8 cellular contexts compared by ENCODE assay signal in the genomic region with DNA sequence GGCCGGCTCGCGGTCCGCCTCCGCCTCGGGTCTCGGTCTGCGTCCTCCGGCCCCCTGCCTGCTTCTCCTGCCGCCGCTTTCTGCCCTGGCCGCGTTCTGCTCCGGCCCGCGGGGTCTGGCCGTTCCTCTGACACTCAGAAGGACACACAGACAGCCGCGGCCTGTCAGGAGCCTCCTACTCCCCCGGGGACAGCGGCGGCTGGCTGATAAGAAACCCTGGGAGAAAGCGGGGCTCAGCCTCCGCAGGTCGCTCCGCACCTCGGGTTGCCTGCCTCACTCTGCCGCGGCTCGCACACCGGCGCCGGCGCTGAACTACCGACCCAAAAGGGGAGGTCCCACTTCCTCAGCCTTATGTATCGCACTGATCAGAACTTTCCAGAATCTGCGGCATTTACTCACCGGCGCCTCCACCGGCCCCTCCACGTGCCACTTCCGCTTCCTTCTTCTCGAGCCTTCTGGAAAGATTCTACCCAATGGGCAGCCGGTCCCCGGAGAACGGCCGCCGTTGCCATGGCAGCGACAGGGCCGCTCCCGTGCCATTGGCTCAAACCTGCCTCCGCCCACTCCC. TPM values are rescaled to one million over a fixed set of nuclear protein-coding genes. Genes with fewer than 3 reads are reported as not detected.
A peak's percentile ranks its signal among the peaks of the same experiment; 100 is the strongest.
DNase-seq lines count a peak whose midpoint lies in the region; ATAC-seq and TF ChIP-seq lines count a peak whose summit lies in the region.

Gene HSPH1, minus strand, starts transcription at position 322 of the 568 bp plus-strand sequence. CDS start 322 bp downstream, outside the sequence.

- TF ChIP-seq POLR2A in body of pancreas (IDR thresholded peaks at IDR 0.05) = peak; percentile 76 to 87 (median 85)
- peak; percentile 54 to 57 for TF ChIP-seq POLR2A in sigmoid colon (IDR thresholded peaks at IDR 0.05)

- peaks cover 19% of the 10 kb centered on the region for H3K4me1 ChIP-seq in body of pancreas
- peaks cover 0 to 20% (median 18%) of the 10 kb centered on the region in 4 donors for H3K4me1 ChIP-seq in sigmoid colon

- 0 to 1% methylated on average over 15 to 52 of the region's 52 CpGs for WGBS in body of pancreas, 2 donors
- WGBS in sigmoid colon, 2 donors = 0 to 1% methylated on average over 52 of the region's 52 CpGs

- TF ChIP-seq CTCF in body of pancreas (IDR thresholded peaks at IDR 0.05) = peak in 3 of 7 experiments; percentile 14 to 32 (median 29)
- peak in 1 of 4 experiments; percentile 10 for TF ChIP-seq CTCF in sigmoid colon (IDR thresholded peaks at IDR 0.05)

- ATAC-seq in HG02973 (IDR thresholded peaks at IDR 0.05; ENCODE audit: unreplicated experiment) (peak; percentile 73), body of pancreas (peak; percentile 94)

- H3K36me3 ChIP-seq in body of pancreas (replicated peaks in 1 of 2; ENCODE audit: insufficient read depth in 1 of 2, low read depth in 2 of 2) = no peaks in the 10 kb centered on the region
- H3K36me3 ChIP-seq in sigmoid colon = peaks cover 0 to 14% (median 0%) of the 10 kb centered on the region in 4 donors

- peak; percentile 97 for DNase-seq in activated T-cell treated with anti-CD3 and anti-CD28 coated beads for 1 hour (ENCODE audit: low read depth)
- no peak for DNase-seq in activated T-cell treated with anti-CD3 and anti-CD28 coated beads, Interleukin-2, amount 50 U/mL, for 1 hour
- peak; percentile 85 for DNase-seq in NCI-H2029 (lab: John Stamatoyannopoulos, UW)
- DNase-seq in T-helper 22 cell (ENCODE audit: low read depth) = peak; percentile 99
- peak; percentile 98 to 99 (median 98) for DNase-seq in body of pancreas
- DNase-seq in iPS DF 4.7 (ENCODE audit: extremely low read depth, low spot score) = peak; percentile 68
- DNase-seq in sigmoid colon = peak; percentile 99

- intact Hi-C loops in body of pancreas (cut with DNase I) = no loop called here
- intact Hi-C loops in sigmoid colon (cut with DNase I) = loop anchor here (1.0 to 10.0 kb wide), 5 partner anchors 39 to 694 kb away; partner anchors contain the start of genes HMGB1 and USPL1

- peak within 1 kb of the TSS; percentile 77 to 96 (median 94) for H3K27ac ChIP-seq in body of pancreas
- peak within 1 kb of the TSS; percentile 84 to 98 (median 90) for H3K27ac ChIP-seq in sigmoid colon

- H3K27me3 ChIP-seq in body of pancreas (no peaks in the 10 kb centered on the region), sigmoid colon (no peaks in the 10 kb centered on the region)

- no peaks in the 10 kb centered on the region for H3K9me3 ChIP-seq in body of pancreas
- no peaks in the 10 kb centered on the region for H3K9me3 ChIP-seq in sigmoid colon

- peak within 1 kb of the TSS; percentile 40 to 93 for H3K4me3 ChIP-seq in body of pancreas
- peak within 1 kb of the TSS; percentile 66 to 92 (median 75) for H3K4me3 ChIP-seq in sigmoid colon

- peak in 1 of 4 donors; percentile 78 for TF ChIP-seq EP300 in sigmoid colon (IDR thresholded peaks at IDR 0.05)

RNA-seq across cellular contexts. Expression of gene HSPH1, which starts in this region (rescaled TPM):
- total RNA-seq in body of pancreas (10 to 100 TPM; 20.5 to 28.0 TPM), sigmoid colon (10 to 100 TPM; 30.7 to 41.5 (median 33.7) TPM)
- polyA plus RNA-seq in sigmoid colon = 10 to 100 TPM; 12.0 to 26.1 (median 15.5) TPM
